In genomic region chr5:41707853-41708603, GRCh38 we compare ENCODE assay signal across 8 cellular contexts.
A peak's percentile ranks its signal among the peaks of the same experiment; 100 is the strongest.
DNase-seq lines count a peak whose midpoint lies in the region; ATAC-seq and TF ChIP-seq lines count a peak whose summit lies in the region.

No MANE protein-coding gene starts in this region.

- H3K27me3 Mint-ChIP-seq in activated CD4-positive, alpha-beta memory T cell treated with anti-CD3 and anti-CD28 coated beads for 36 hours = peaks cover 5% of the 10 kb centered on the region
- H3K27me3 Mint-ChIP-seq in activated naive CD8-positive, alpha-beta T cell treated with anti-CD3 and anti-CD28 coated beads, Interleukin-2, amount 50 U/mL, for 24 hours = no peaks in the 10 kb centered on the region

- H3K27ac Mint-ChIP-seq in activated CD4-positive, alpha-beta memory T cell treated with anti-CD3 and anti-CD28 coated beads for 36 hours = no peak overlapping the region
- H3K27ac Mint-ChIP-seq in activated naive CD8-positive, alpha-beta T cell treated with anti-CD3 and anti-CD28 coated beads, Interleukin-2, amount 50 U/mL, for 24 hours = no peak overlapping the region

- peak; percentile 38 for TF ChIP-seq CTCF in GM20000 (IDR thresholded peaks at IDR 0.05; ENCODE audit: extremely low read depth, missing control alignments)

- POLR2A ChIA-PET in activated CD4-positive, alpha-beta memory T cell treated with anti-CD3 and anti-CD28 coated beads for 36 hours (lab: Charles Lee) = no interaction called here

- CTCF ChIA-PET in activated CD4-positive, alpha-beta memory T cell treated with anti-CD3 and anti-CD28 coated beads for 36 hours (lab: Charles Lee) = interaction anchor here (1.0 to 1.9 kb wide), 2 partner anchors 135 to 349 kb away, joined by 5 to 6 read pairs; no protein-coding TSS in a partner anchor

- in situ Hi-C loops in G401 (cut with HindIII; ENCODE audit: low sequenced_read_pairs) = no loop called here

- no peak overlapping the region for H3K4me3 Mint-ChIP-seq in activated CD4-positive, alpha-beta memory T cell treated with anti-CD3 and anti-CD28 coated beads for 36 hours
- no peak overlapping the region for H3K4me3 Mint-ChIP-seq in activated naive CD8-positive, alpha-beta T cell treated with anti-CD3 and anti-CD28 coated beads, Interleukin-2, amount 50 U/mL, for 24 hours

- H3K9me3 Mint-ChIP-seq in activated CD4-positive, alpha-beta memory T cell treated with anti-CD3 and anti-CD28 coated beads for 36 hours = peaks cover 26% of the 10 kb centered on the region
- peaks cover 8% of the 10 kb centered on the region for H3K9me3 Mint-ChIP-seq in activated naive CD8-positive, alpha-beta T cell treated with anti-CD3 and anti-CD28 coated beads, Interleukin-2, amount 50 U/mL, for 24 hours

- peak; percentile 39 for DNase-seq in DMS153 (lab: John Stamatoyannopoulos, UW)
- DNase-seq in GM20000 (ENCODE audit: low spot score) = peak; percentile 42
- DNase-seq in RPMI8226 = peak; percentile 51
- peak; percentile 49 for DNase-seq in iPS DF 4.7 (ENCODE audit: extremely low read depth, low spot score)
- DNase-seq in G401 (ENCODE audit: low spot score) = no peak
- no peak for DNase-seq in activated CD4-positive, alpha-beta memory T cell treated with anti-CD3 and anti-CD28 coated beads for 36 hours
- no peak for DNase-seq in activated naive CD8-positive, alpha-beta T cell treated with anti-CD3 and anti-CD28 coated beads, Interleukin-2, amount 50 U/mL, for 24 hours

- intact Hi-C loops in activated CD4-positive, alpha-beta memory T cell treated with anti-CD3 and anti-CD28 coated beads for 36 hours (cut with micrococcal nuclease) = loop anchor here (1.0 kb wide), 1 partner anchor 135 kb away; no protein-coding TSS in a partner anchor

- ATAC-seq in HG03575 (IDR thresholded peaks at IDR 0.05; ENCODE audit: extremely low read depth, insufficient number of reproducible peaks, low FRiP score, unreplicated experiment) = peak; percentile 88
- no peak for ATAC-seq in activated naive CD8-positive, alpha-beta T cell treated with anti-CD3 and anti-CD28 coated beads, Interleukin-2, amount 50 U/mL, for 24 hours

- no peaks in the 10 kb centered on the region for H3K36me3 Mint-ChIP-seq in activated CD4-positive, alpha-beta memory T cell treated with anti-CD3 and anti-CD28 coated beads for 36 hours
- H3K36me3 Mint-ChIP-seq in activated naive CD8-positive, alpha-beta T cell treated with anti-CD3 and anti-CD28 coated beads, Interleukin-2, amount 50 U/mL, for 24 hours (ENCODE audit: low read depth) = no peaks in the 10 kb centered on the region

- no peaks in the 10 kb centered on the region for H3K4me1 Mint-ChIP-seq in activated CD4-positive, alpha-beta memory T cell treated with anti-CD3 and anti-CD28 coated beads for 36 hours (ENCODE audit: low read depth)
- no peaks in the 10 kb centered on the region for H3K4me1 Mint-ChIP-seq in activated naive CD8-positive, alpha-beta T cell treated with anti-CD3 and anti-CD28 coated beads, Interleukin-2, amount 50 U/mL, for 24 hours

Comparison
In these comparisons a context has a peak if more than half of its experiments do, and no peak if none do; other contexts are left out.
1. DNase-seq: peak in DMS153 (single experiment), GM20000 (single experiment), RPMI8226 (single experiment) and iPS DF 4.7 (single experiment); none in G401 (single experiment), activated CD4-positive, alpha-beta memory T cell treated with anti-CD3 and anti-CD28 coated beads for 36 hours (single experiment) and activated naive CD8-positive, alpha-beta T cell treated with anti-CD3 and anti-CD28 coated beads, Interleukin-2, amount 50 U/mL, for 24 hours (single experiment).